34 cellular contexts compared by ENCODE assay signal in genomic region chr9:3136230-3136629, GRCh38.
"Had no signal": no experiment of that assay in that cellular context is flagged by ENCODE, and none has a peak within 500 bp of the region (broad histone marks: within the 10 kb centered on the region; RNA-seq: fewer than 3 reads in every experiment).

No MANE protein-coding gene starts in this region.

- H3K27ac ChIP-seq: adrenal gland, ascending aorta, body of pancreas, brain microvascular endothelial cell, breast epithelium, cardiac muscle cell had no signal

- H3K27me3 ChIP-seq: adrenal gland, ascending aorta, body of pancreas, brain microvascular endothelial cell, breast epithelium, cardiac muscle cell had no signal

- H3K9me3 ChIP-seq: adrenal gland, ascending aorta, body of pancreas had no signal

- H3K36me3 ChIP-seq: adrenal gland, ascending aorta, brain microvascular endothelial cell, breast epithelium, cardiac muscle cell had no signal

- ATAC-seq: activated naive CD4-positive, alpha-beta T cell treated with anti-CD3 and anti-CD28 coated beads, Interleukin-2, amount 50 U/mL, for 72 hours; activated naive CD8-positive, alpha-beta T cell treated with anti-CD3 and anti-CD28 coated beads, Interleukin-2, amount 50 U/mL, for 24 hours; activated T-cell treated with anti-CD3 and anti-CD28 coated beads, Interleukin-2, amount 50 U/mL, for 4 hours; activated T-cell treated with anti-CD3 and anti-CD28 coated beads, Interleukin-2, amount 50 U/mL, for 72 hours; activated T-helper 17 cell treated with anti-CD3 and anti-CD28 coated beads, Interleukin-2, amount 50 U/mL, for 72 hours; body of pancreas had no signal

- DNase-seq: activated effector memory CD4-positive, alpha-beta T cell treated with anti-CD3 and anti-CD28 coated beads, Interleukin-2, amount 50 U/mL, for 16 hours; activated effector memory CD4-positive, alpha-beta T cell treated with Interleukin-2 at 50 U/mL for 16 hours; activated gamma-delta T cell; activated gamma-delta T cell treated with Interleukin-2 at 50 U/mL for 16 hours; activated naive CD4-positive, alpha-beta T cell; activated naive CD4-positive, alpha-beta T cell treated with anti-CD3 and anti-CD28 coated beads for 36 hours; activated naive CD4-positive, alpha-beta T cell treated with anti-CD3 and anti-CD28 coated beads, Interleukin-2, amount 10 ng/mL, durations not matched to agents 7 days and 5 days; activated naive CD4-positive, alpha-beta T cell treated with anti-CD3 and anti-CD28 coated beads, Interleukin-2, amount 50 U/mL, for 16 hours; activated naive CD4-positive, alpha-beta T cell treated with Interleukin-2 at 50 U/mL for 16 hours; activated naive CD8-positive, alpha-beta T cell treated with anti-CD3 and anti-CD28 coated beads for 36 hours; activated naive CD8-positive, alpha-beta T cell treated with anti-CD3 and anti-CD28 coated beads, Interleukin-2, amount 10 ng/mL, durations not matched to agents 7 days and 5 days; activated naive CD8-positive, alpha-beta T cell treated with anti-CD3 and anti-CD28 coated beads, Interleukin-2, amount 50 U/mL, for 24 hours; activated T-cell treated with anti-CD3 and anti-CD28 coated beads, Interleukin-2, amount 50 U/mL, for 1 hour; activated T-cell treated with anti-CD3 and anti-CD28 coated beads, Interleukin-2, amount 50 U/mL, for 24 hours; activated T-cell treated with anti-CD3 and anti-CD28 coated beads, Interleukin-2, amount 50 U/mL, for 4 hours; activated T-cell treated with anti-CD3 and anti-CD28 coated beads, Interleukin-2, amount 50 U/mL, for 48 hours; activated T-cell treated with anti-CD3 and anti-CD28 coated beads, Interleukin-2, amount 50 U/mL, for 72 hours; adrenal gland; amniotic stem cell; amygdala; anterior cingulate cortex; aorta; body of pancreas; brain microvascular endothelial cell; caudate nucleus; central memory CD4-positive, alpha-beta T cell; cerebellar nuclear complex had no signal

- FAIRE-seq: astrocyte, bronchial epithelial cell had no signal

- H3K4me3 ChIP-seq: adrenal gland, ascending aorta, body of pancreas, breast epithelium, cardiac muscle cell had no signal

- H3K4me1 ChIP-seq: adrenal gland, ascending aorta, body of pancreas, breast epithelium had no signal
